ENCODE assay signal across 1 cellular context in genomic region chr3:5011555-5012256, GRCh38.
TF ChIP-seq lines count a peak whose summit lies in the region.

No MANE protein-coding gene starts in this region.

TF ChIP-seq in H1, 55 proteins besides CTCF, POLR2A, EP300 and RAD21 (continued from another document):
- TF ChIP-seq, protein P1, sequence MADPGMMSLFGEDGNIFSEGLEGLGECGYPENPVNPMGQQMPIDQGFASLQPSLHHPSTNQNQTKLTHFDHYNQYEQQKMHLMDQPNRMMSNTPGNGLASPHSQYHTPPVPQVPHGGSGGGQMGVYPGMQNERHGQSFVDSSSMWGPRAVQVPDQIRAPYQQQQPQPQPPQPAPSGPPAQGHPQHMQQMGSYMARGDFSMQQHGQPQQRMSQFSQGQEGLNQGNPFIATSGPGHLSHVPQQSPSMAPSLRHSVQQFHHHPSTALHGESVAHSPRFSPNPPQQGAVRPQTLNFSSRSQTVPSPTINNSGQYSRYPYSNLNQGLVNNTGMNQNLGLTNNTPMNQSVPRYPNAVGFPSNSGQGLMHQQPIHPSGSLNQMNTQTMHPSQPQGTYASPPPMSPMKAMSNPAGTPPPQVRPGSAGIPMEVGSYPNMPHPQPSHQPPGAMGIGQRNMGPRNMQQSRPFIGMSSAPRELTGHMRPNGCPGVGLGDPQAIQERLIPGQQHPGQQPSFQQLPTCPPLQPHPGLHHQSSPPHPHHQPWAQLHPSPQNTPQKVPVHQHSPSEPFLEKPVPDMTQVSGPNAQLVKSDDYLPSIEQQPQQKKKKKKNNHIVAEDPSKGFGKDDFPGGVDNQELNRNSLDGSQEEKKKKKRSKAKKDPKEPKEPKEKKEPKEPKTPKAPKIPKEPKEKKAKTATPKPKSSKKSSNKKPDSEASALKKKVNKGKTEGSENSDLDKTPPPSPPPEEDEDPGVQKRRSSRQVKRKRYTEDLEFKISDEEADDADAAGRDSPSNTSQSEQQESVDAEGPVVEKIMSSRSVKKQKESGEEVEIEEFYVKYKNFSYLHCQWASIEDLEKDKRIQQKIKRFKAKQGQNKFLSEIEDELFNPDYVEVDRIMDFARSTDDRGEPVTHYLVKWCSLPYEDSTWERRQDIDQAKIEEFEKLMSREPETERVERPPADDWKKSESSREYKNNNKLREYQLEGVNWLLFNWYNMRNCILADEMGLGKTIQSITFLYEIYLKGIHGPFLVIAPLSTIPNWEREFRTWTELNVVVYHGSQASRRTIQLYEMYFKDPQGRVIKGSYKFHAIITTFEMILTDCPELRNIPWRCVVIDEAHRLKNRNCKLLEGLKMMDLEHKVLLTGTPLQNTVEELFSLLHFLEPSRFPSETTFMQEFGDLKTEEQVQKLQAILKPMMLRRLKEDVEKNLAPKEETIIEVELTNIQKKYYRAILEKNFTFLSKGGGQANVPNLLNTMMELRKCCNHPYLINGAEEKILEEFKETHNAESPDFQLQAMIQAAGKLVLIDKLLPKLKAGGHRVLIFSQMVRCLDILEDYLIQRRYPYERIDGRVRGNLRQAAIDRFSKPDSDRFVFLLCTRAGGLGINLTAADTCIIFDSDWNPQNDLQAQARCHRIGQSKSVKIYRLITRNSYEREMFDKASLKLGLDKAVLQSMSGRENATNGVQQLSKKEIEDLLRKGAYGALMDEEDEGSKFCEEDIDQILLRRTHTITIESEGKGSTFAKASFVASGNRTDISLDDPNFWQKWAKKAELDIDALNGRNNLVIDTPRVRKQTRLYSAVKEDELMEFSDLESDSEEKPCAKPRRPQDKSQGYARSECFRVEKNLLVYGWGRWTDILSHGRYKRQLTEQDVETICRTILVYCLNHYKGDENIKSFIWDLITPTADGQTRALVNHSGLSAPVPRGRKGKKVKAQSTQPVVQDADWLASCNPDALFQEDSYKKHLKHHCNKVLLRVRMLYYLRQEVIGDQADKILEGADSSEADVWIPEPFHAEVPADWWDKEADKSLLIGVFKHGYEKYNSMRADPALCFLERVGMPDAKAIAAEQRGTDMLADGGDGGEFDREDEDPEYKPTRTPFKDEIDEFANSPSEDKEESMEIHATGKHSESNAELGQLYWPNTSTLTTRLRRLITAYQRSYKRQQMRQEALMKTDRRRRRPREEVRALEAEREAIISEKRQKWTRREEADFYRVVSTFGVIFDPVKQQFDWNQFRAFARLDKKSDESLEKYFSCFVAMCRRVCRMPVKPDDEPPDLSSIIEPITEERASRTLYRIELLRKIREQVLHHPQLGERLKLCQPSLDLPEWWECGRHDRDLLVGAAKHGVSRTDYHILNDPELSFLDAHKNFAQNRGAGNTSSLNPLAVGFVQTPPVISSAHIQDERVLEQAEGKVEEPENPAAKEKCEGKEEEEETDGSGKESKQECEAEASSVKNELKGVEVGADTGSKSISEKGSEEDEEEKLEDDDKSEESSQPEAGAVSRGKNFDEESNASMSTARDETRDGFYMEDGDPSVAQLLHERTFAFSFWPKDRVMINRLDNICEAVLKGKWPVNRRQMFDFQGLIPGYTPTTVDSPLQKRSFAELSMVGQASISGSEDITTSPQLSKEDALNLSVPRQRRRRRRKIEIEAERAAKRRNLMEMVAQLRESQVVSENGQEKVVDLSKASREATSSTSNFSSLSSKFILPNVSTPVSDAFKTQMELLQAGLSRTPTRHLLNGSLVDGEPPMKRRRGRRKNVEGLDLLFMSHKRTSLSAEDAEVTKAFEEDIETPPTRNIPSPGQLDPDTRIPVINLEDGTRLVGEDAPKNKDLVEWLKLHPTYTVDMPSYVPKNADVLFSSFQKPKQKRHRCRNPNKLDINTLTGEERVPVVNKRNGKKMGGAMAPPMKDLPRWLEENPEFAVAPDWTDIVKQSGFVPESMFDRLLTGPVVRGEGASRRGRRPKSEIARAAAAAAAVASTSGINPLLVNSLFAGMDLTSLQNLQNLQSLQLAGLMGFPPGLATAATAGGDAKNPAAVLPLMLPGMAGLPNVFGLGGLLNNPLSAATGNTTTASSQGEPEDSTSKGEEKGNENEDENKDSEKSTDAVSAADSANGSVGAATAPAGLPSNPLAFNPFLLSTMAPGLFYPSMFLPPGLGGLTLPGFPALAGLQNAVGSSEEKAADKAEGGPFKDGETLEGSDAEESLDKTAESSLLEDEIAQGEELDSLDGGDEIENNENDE (IDR thresholded peaks at IDR 0.05; ENCODE audit: insufficient replicate concordance, low read length), result no peak
- TF ChIP-seq NRF1 (IDR thresholded peaks at IDR 0.05; ENCODE audit: low read depth, low read length), result no peak
- TF ChIP-seq SUZ12 (IDR thresholded peaks at IDR 0.05; ENCODE audit: low read length), result no peak
- no peak for TF ChIP-seq ASH2L (IDR thresholded peaks at IDR 0.05; ENCODE audit: low read length)
- TF ChIP-seq KDM4A (IDR thresholded peaks at IDR 0.05; ENCODE audit: low read depth, low read length, severe bottlenecking), result no peak
- no peak for TF ChIP-seq RXRA (IDR thresholded peaks at IDR 0.05; ENCODE audit: insufficient read depth, low read depth, low read length)
- no peak for TF ChIP-seq TAF1 (IDR thresholded peaks at IDR 0.05; ENCODE audit: low read depth, low read length)
- no peak for TF ChIP-seq CBX8 (IDR thresholded peaks at IDR 0.05; ENCODE audit: borderline replicate concordance, low read depth, low read length)
